8 cellular contexts compared by ENCODE assay signal in genomic region chr10:12195603-12196506, GRCh38. TPM values are rescaled to one million over a fixed set of nuclear protein-coding genes. Genes with fewer than 3 reads are reported as not detected.
DNase-seq lines count a peak whose midpoint lies in the region; ATAC-seq and TF ChIP-seq lines count a peak whose summit lies in the region.

Gene CDC123, plus strand, starts transcription at chr10:12196188. Its CDS starts 58 bp downstream, at chr10:12196246.
Gene NUDT5, minus strand, starts transcription at chr10:12195891. Its CDS starts 9,600 bp downstream, at chr10:12186291.

- H3K36me3 Mint-ChIP-seq in T-helper 17 cell (ENCODE audit: low read depth) = peaks cover 15% of the 10 kb centered on the region

- peak within 1 kb of the TSS; percentile 100 for H3K4me3 Mint-ChIP-seq in T-helper 17 cell

- H3K4me1 ChIP-seq in prostate gland (replicated peaks) = peaks cover 3% of the 10 kb centered on the region

- H3K36me3 ChIP-seq in prostate gland = no peaks in the 10 kb centered on the region

- no peaks in the 10 kb centered on the region for H3K27me3 ChIP-seq in prostate gland (replicated peaks; ENCODE audit: insufficient read depth)

- WGBS in prostate gland = under 1% methylated on average over 62 of the region's 62 CpGs

- no peak for TF ChIP-seq POLR2A in prostate gland (IDR thresholded peaks at IDR 0.05)

- ATAC-seq in GM18499 (IDR thresholded peaks at IDR 0.05; ENCODE audit: insufficient read depth, unreplicated experiment) = peak; percentile 60
- ATAC-seq in HG02885 (IDR thresholded peaks at IDR 0.05; ENCODE audit: poor library complexity, unreplicated experiment) = peak; percentile 92
- ATAC-seq in T-helper 17 cell = peak; percentile 93
- peak; percentile 98 for ATAC-seq in left ventricle myocardium superior

- DNase-seq in NCI-H1694 (lab: John Stamatoyannopoulos, UW) (peak; percentile 78), T-helper 17 cell (peak; percentile 74 to 77 (median 74)), amygdala (lab: John Stamatoyannopoulos, UW) (peak; percentile 55 to 99 (median 87)), left ventricle myocardium superior (peak; percentile 90), prostate gland (ENCODE audit: low spot score) (peak; percentile 85), ureter (ENCODE audit: low spot score) (peak; percentile 87)

- peak within 1 kb of the TSS; percentile 100 for H3K27ac Mint-ChIP-seq in T-helper 17 cell

- intact Hi-C loops in left ventricle myocardium superior (cut with micrococcal nuclease) (no loop called here), prostate gland (cut with DNase I) (no loop called here)

- peak within 1 kb of the TSS; percentile 92 for H3K27ac ChIP-seq in prostate gland

- H3K4me3 ChIP-seq in prostate gland = peak within 1 kb of the TSS; percentile 70 to 84

- no peaks in the 10 kb centered on the region for H3K9me3 ChIP-seq in T-helper 17 cell (ENCODE audit: control insufficient read depth, low read length, poor library complexity, severe bottlenecking)
- H3K9me3 ChIP-seq in prostate gland = no peaks in the 10 kb centered on the region

- peak in 2 of 4 experiments; percentile 8 to 22 for TF ChIP-seq CTCF in prostate gland (IDR thresholded peaks at IDR 0.05)

- H3K4me1 Mint-ChIP-seq in T-helper 17 cell = peaks cover 45% of the 10 kb centered on the region

- no peaks in the 10 kb centered on the region for H3K27me3 Mint-ChIP-seq in T-helper 17 cell

RNA-seq across cellular contexts. Expression of gene CDC123, which starts in this region (rescaled TPM):
- total RNA-seq in T-helper 17 cell = 10 to 100 TPM; 35.9 to 52.8 TPM
- 54.8 TPM for total RNA-seq in left ventricle myocardium superior
- total RNA-seq in prostate gland = 10 to 100 TPM; 52.4 to 63.3 TPM
- total RNA-seq in ureter = 60.7 TPM

RNA-seq across cellular contexts. Expression of gene NUDT5, which starts in this region (rescaled TPM):
- 10 to 100 TPM; 27.8 to 33.5 TPM for total RNA-seq in T-helper 17 cell
- total RNA-seq in left ventricle myocardium superior = 9.2 TPM
- total RNA-seq in prostate gland = 10 to 100 TPM; 32.6 to 35.8 TPM
- 44.9 TPM for total RNA-seq in ureter

Comparison
In these comparisons a context has a peak if more than half of its experiments do, and no peak if none do; other contexts are left out.
1. Peak in every context shown above with its lines: DNase-seq, ATAC-seq, H3K4me3 ChIP-seq and H3K27ac ChIP-seq.